ENCODE assay signal across 9 cellular contexts in the genomic region with DNA sequence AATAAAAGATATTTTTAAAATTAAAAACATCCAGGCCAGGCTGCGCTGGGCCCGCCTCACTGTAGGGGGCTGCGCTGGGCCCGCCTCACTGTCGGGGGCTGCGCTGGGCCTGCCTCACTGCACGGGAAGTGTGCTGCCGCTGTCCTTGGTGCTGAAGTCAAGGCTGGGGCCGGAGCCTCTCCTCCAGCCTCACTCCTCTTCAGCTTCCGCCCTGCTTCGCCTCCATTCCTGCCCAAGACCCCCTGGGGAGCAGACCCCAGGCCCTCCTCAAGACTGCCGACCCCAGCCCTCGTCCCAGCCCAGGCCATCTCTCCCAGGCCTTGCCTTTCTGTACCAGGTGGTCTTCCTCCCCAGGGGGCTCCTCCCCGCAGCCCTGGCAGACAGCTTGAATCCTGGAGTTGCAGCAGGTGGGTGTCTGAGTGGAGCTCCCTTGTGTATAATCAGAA. TPM values are rescaled to one million over a fixed set of nuclear protein-coding genes. Genes with fewer than 3 reads are reported as not detected.
DNase-seq lines count a peak whose midpoint lies in the region; ATAC-seq, FAIRE-seq and TF ChIP-seq lines count a peak whose summit lies in the region.
"Had no signal": no experiment of that assay in that cellular context is flagged by ENCODE, and none has a peak within 500 bp of the region (broad histone marks: within the 10 kb centered on the region; RNA-seq: fewer than 3 reads in every experiment).

No MANE protein-coding gene starts in this region.

- no peaks in the 10 kb centered on the region for H3K36me3 ChIP-seq in OCI-LY7 (ENCODE audit: insufficient read depth, low read length)

- H3K4me1 ChIP-seq in OCI-LY7 (ENCODE audit: insufficient read depth, low read length, poor library complexity, severe bottlenecking), result no peaks in the 10 kb centered on the region

- intact Hi-C loops in OCI-LY7 (cut with micrococcal nuclease; ENCODE audit: unreplicated experiment), result no loop called here

- no peak for TF ChIP-seq CTCF in OCI-LY7 (conservative IDR thresholded peaks at IDR 0.05; ENCODE audit: low read length)

- no peak overlapping the region for H3K27ac ChIP-seq in OCI-LY7 (ENCODE audit: low read depth, low read length, poor library complexity, severe bottlenecking)
- H3K27ac ChIP-seq: KMS-11 had no signal

- DNase-seq in H54 (ENCODE audit: insufficient read length, low spot score) (peak; percentile 65), OCI-LY7 (ENCODE audit: low spot score) (peak; percentile 65), left kidney (ENCODE audit: low read depth, low spot score) (peak; percentile 94), NCI-H2029 (lab: John Stamatoyannopoulos, UW) (no peak), cerebellum (ENCODE audit: low spot score) (no peak), hippocampal formation (lab: John Stamatoyannopoulos, UW) (no peak)
- DNase-seq in activated effector memory CD4-positive, alpha-beta T cell treated with anti-CD3 and anti-CD28 coated beads, Interleukin-2, amount 50 U/mL, for 16 hours, result peak; percentile 81

- TF ChIP-seq POLR2A in H54 (IDR thresholded peaks at IDR 0.05; ENCODE audit: low read depth, low read length), result no peak

- H3K9me2 ChIP-seq in OCI-LY7 (ENCODE audit: insufficient read depth, low read length), result no peaks in the 10 kb centered on the region

- ATAC-seq in GM18858 (IDR thresholded peaks at IDR 0.05; ENCODE audit: unreplicated experiment), result no peak

- no peaks in the 10 kb centered on the region for H3K9me3 ChIP-seq in OCI-LY7 (ENCODE audit: low read length)

- H2AFZ ChIP-seq in OCI-LY7 (ENCODE audit: low read length), result no peak overlapping the region

- H3K4me2 ChIP-seq in OCI-LY7 (ENCODE audit: low read length), result no peak overlapping the region
- H3K4me2 ChIP-seq: KMS-11 had no signal

- CTCF ChIA-PET in OCI-LY7 (lab: Charles Lee; ENCODE audit: unreplicated experiment), result no interaction called here

- FAIRE-seq in H54 (lab: Jason Lieb, UNC), result no peak

- no peaks in the 10 kb centered on the region for H3K79me2 ChIP-seq in OCI-LY7 (ENCODE audit: insufficient read depth, low read depth, low read length)

- POLR2A ChIA-PET in OCI-LY7 (lab: Charles Lee), result interaction anchor here (0.7 kb wide), 1 partner anchor 14 kb away, joined by 5 read pairs; no protein-coding TSS in a partner anchor

- H4K20me1 ChIP-seq in OCI-LY7 (ENCODE audit: insufficient read depth, low read length), result no peaks in the 10 kb centered on the region

- no peak overlapping the region for H3K4me3 ChIP-seq in OCI-LY7 (ENCODE audit: low read depth, low read length, poor library complexity, severe bottlenecking)

- BruUV-seq in OCI-LY7 (replicated peaks; lab: Mats Ljungman, UMichigan), result no TSS peak

RNA-seq across cellular contexts. Expression of a gene that starts 26.2 kb away (rescaled TPM):
- total RNA-seq in OCI-LY7 (2014; rRNA removed; shearing (Covaris generic)), result 19.2 and 22.4 TPM in 2 replicates
- total RNA-seq in OCI-LY7 (2022) (33.1 and 39.4 TPM in 2 replicates), cerebellum (23.6 TPM)

RNA-seq across cellular contexts. Expression of a gene that starts 35.3 kb away (rescaled TPM):
- total RNA-seq in OCI-LY7 (2014; rRNA removed; shearing (Covaris generic)), result 0.22 TPM in 1 of 2 replicates, not detected in the other
- total RNA-seq in OCI-LY7 (2022), result not detected in 2 replicates
- total RNA-seq in cerebellum, result 17.9 TPM

Comparison
In these comparisons a context has a peak if more than half of its experiments do, and no peak if none do; other contexts are left out.
1. DNase-seq: peak in H54 (single experiment), OCI-LY7 (single experiment), activated effector memory CD4-positive, alpha-beta T cell treated with anti-CD3 and anti-CD28 coated beads, Interleukin-2, amount 50 U/mL, for 16 hours (single experiment) and left kidney (single experiment); none in NCI-H2029 (single experiment), cerebellum (single experiment) and hippocampal formation (0 of 2).
2. RNA of a gene that starts 35.3 kb away (total RNA-seq): 17.9 TPM in cerebellum (single experiment); 0.22 TPM in OCI-LY7; every median in the first group is over 10 times any median in the second.